8 cellular contexts compared by ENCODE assay signal in the genomic region with DNA sequence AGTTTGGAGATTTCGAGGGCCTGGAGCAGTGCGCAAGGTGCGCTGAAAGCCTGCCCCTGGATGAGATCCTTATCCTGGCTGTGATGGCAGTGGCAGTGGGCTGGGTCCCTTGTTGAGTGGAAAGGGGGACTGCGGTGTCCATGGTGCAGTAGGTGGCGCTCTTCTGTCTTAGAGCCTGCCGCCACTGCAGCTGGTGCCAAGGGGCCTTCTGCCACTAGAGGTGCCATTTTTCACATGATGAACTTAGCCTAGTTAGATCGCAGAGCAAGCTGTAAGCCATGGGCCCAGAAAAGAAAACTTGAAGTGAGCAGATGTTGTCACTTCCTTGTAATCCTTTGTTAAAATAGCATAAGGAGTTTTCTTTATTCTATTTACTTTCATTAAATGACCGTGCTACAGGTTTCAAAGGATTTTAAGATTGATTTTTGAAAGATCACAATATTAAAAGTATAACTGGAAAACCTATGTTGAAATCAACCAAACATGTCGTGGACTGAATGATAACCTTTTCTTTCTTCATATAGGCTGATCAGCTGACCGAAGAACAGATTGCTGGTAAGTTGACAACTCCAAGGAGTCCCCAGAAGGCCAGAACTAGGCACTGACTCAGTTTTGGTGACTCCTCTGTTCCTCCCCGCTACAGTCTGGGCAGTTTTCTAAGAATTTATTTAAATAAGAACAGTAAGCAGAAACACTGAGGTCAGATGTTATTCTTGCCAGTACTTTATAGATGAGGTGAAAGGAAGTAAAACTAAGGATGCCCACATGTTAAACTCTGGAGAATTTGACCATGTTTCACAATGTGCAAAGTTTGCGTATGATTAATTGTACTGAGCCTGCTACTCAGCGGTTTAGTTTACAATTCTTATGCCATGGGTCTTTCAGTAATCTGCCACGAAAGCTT. TPM values are rescaled to one million over a fixed set of nuclear protein-coding genes. Genes with fewer than 3 reads are reported as not detected.
DNase-seq lines count a peak whose midpoint lies in the region; ATAC-seq and TF ChIP-seq lines count a peak whose summit lies in the region.

No MANE protein-coding gene starts in this region.

- no peak overlapping the region for H3K9ac ChIP-seq in trophoblast cell (ENCODE audit: low read length)

- H3K9me3 ChIP-seq in trophoblast cell (ENCODE audit: insufficient read depth, low read depth, low read length) (no peaks in the 10 kb centered on the region), tibial artery (no peaks in the 10 kb centered on the region)

- no peak overlapping the region for H3K18ac ChIP-seq in trophoblast cell (ENCODE audit: low read length)

- no peak overlapping the region for H3K4me2 ChIP-seq in trophoblast cell (ENCODE audit: low read length)

- H3K79me2 ChIP-seq in trophoblast cell (ENCODE audit: control insufficient read depth, insufficient read depth, low read length, poor library complexity): peaks cover 18% of the 10 kb centered on the region

- no CpG with 5 or more reads among the region's 14 CpGs for WGBS in trophoblast cell (ENCODE audit: extremely low coverage, insufficient coverage, insufficient read length)

- H3K14ac ChIP-seq in trophoblast cell (ENCODE audit: low read length): no peak overlapping the region

- no peak overlapping the region for H2AK5ac ChIP-seq in trophoblast cell (ENCODE audit: low read length)

- no peak overlapping the region for H2AFZ ChIP-seq in trophoblast cell (ENCODE audit: insufficient read depth, low read length, poor library complexity)

- no peak overlapping the region for H4K8ac ChIP-seq in trophoblast cell (ENCODE audit: low read depth, low read length)

- H3K36me3 ChIP-seq in trophoblast cell (ENCODE audit: control insufficient read depth in 1 of 2, insufficient read depth in 2 of 2, low read length in 2 of 2) (peaks cover 12 to 35% of the 10 kb centered on the region in 2 experiments), tibial artery (peaks cover 37 to 45% (median 41%) of the 10 kb centered on the region in 3 donors)

- H3K4me1 Mint-ChIP-seq in activated naive CD8-positive, alpha-beta T cell (ENCODE audit: low read depth): peaks cover 64% of the 10 kb centered on the region

- H2BK5ac ChIP-seq in trophoblast cell (ENCODE audit: low read depth, low read length, poor library complexity): no peak overlapping the region

- no peak overlapping the region for H3K4me3 ChIP-seq in trophoblast cell (ENCODE audit: low read depth, low read length)
- peak overlapping the region; percentile 74 to 92 for H3K4me3 ChIP-seq in tibial artery

- no peaks in the 10 kb centered on the region for H3K27me3 Mint-ChIP-seq in activated naive CD8-positive, alpha-beta T cell

- intact Hi-C loops in Right ventricle myocardium inferior (cut with DNase I) (loop anchor here (1.0 to 5.0 kb wide), 6 partner anchors 67 to 298 kb away; partner anchors contain the start of gene NRDE2), tibial artery (cut with DNase I; ENCODE audit: low total_unique reads) (loop anchor here (5.0 to 10.0 kb wide), 4 partner anchors 95 to 415 kb away; partner anchors contain the start of gene TTC7B)

- peaks cover 0 to 5% of the 10 kb centered on the region in 2 experiments for H3K4me1 ChIP-seq in trophoblast cell (ENCODE audit: control insufficient read depth in 1 of 2, insufficient read depth in 2 of 2, low read length in 2 of 2)
- peaks cover 0 to 70% (median 37%) of the 10 kb centered on the region in 4 donors for H3K4me1 ChIP-seq in tibial artery

- no peaks in the 10 kb centered on the region for H3K9me3 Mint-ChIP-seq in activated naive CD8-positive, alpha-beta T cell (ENCODE audit: low read depth)

- POLR2A ChIA-PET in GM10248 (lab: Yijun Ruan, JAX): interaction anchor here (0.7 to 1.3 kb wide), 4 partner anchors 16 to 358 kb away, joined by 3 to 5 read pairs (median 4); no protein-coding TSS in a partner anchor

- H3K27ac ChIP-seq in trophoblast cell (ENCODE audit: low read depth, low read length) (no peak overlapping the region), tibial artery (peak overlapping the region; percentile 96 to 97)

- ATAC-seq in HG02588 (IDR thresholded peaks at IDR 0.05; ENCODE audit: unreplicated experiment) (peak; percentile 51), Right ventricle myocardium inferior (peak; percentile 73)

- H4K12ac ChIP-seq in trophoblast cell (ENCODE audit: low read depth, low read length): no peak overlapping the region

- H3K4ac ChIP-seq in trophoblast cell (ENCODE audit: low read depth, low read length): peak overlapping the region; percentile 15

- CTCF ChIA-PET in GM10248 (lab: Yijun Ruan, JAX): interaction anchor here (0.7 to 5.0 kb wide), 22 partner anchors 9 to 416 kb away, joined by 3 to 41 read pairs (median 4); partner anchors contain the start of gene TTC7B

- H3K23ac ChIP-seq in trophoblast cell (ENCODE audit: low read length): no peak overlapping the region

- H2BK120ac ChIP-seq in trophoblast cell (ENCODE audit: insufficient read depth, low read length, poor library complexity): no peak overlapping the region

- peaks cover 9% of the 10 kb centered on the region for H3K79me1 ChIP-seq in trophoblast cell (ENCODE audit: low read length)

- peak overlapping the region; percentile 97 for H3K4me3 Mint-ChIP-seq in activated naive CD8-positive, alpha-beta T cell

- peak; percentile 87 for DNase-seq in GM10248 (ENCODE audit: extremely low spot score)
- DNase-seq in NCI-H1092 treated with DMSO at 0.1 percent for 48 hours (lab: John Stamatoyannopoulos, UW): peak; percentile 96
- peak; percentile 67 for DNase-seq in SKM-1 treated with dmso at 0.1 percent for 144 hours (lab: John Stamatoyannopoulos, UW; ENCODE audit: unreplicated experiment)
- peak; percentile 95 for DNase-seq in Right ventricle myocardium inferior (ENCODE audit: missing footprints)
- peak; percentile 89 to 95 for DNase-seq in trophoblast cell
- peak; percentile 93 to 95 for DNase-seq in tibial artery

- H2BK12ac ChIP-seq in trophoblast cell (ENCODE audit: low read length): no peak overlapping the region

- H3K36me3 Mint-ChIP-seq in activated naive CD8-positive, alpha-beta T cell: peaks cover 15% of the 10 kb centered on the region

- H3K27me3 ChIP-seq in trophoblast cell (ENCODE audit: insufficient read depth, low read length) (no peaks in the 10 kb centered on the region), tibial artery (no peaks in the 10 kb centered on the region)

- no peak overlapping the region for H4K91ac ChIP-seq in trophoblast cell (ENCODE audit: low read depth, low read length)

- TF ChIP-seq CTCF in GM10248 (IDR thresholded peaks at IDR 0.05; ENCODE audit: control extremely low read depth, extremely low read depth, low read depth, missing control alignments) (peak; percentile 100), tibial artery (IDR thresholded peaks at IDR 0.05) (peak; percentile 98)

- peak overlapping the region; percentile 97 for H3K27ac Mint-ChIP-seq in activated naive CD8-positive, alpha-beta T cell

RNA-seq across cellular contexts. Expression of gene CALM1, which starts 3.0 kb away (rescaled TPM):
- 638 TPM for total RNA-seq in Right ventricle myocardium inferior
- polyA plus RNA-seq in trophoblast cell (2013): 518 and 520 TPM in 2 replicates
